25 cellular contexts compared by ENCODE assay signal in the genomic region with DNA sequence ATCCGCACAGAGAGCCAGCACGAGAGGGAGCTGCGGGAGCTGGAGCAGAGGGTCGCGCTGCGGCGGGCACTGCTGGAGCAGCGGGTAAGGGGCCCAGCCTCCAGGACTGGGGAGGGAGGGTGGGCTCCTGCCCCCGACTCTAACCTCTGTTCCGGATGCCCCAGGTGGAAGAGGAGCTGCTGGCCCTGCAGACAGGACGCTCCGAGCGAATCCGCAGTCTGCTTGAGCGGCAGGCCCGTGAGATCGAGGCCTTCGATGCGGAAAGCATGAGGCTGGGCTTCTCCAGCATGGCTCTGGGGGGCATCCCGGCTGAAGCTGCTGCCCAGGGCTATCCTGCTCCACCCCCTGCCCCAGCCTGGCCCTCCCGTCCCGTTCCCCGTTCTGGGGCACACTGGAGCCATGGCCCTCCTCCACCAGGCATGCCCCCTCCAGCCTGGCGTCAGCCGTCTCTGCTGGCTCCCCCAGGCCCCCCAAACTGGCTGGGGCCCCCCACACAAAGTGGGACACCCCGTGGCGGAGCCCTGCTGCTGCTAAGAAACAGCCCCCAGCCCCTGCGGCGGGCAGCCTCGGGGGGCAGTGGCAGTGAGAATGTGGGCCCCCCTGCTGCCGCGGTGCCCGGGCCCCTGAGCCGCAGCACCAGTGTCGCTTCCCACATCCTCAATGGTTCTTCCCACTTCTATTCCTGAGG. TPM values are rescaled to one million over a fixed set of nuclear protein-coding genes. Genes with fewer than 3 reads are reported as not detected.
"Had no signal": no experiment of that assay in that cellular context is flagged by ENCODE, and none has a peak within 500 bp of the region (broad histone marks: within the 10 kb centered on the region; RNA-seq: fewer than 3 reads in every experiment).

No MANE protein-coding gene starts in this region.

- H3K4me3 ChIP-seq: body of pancreas, cardiac muscle cell, heart right ventricle, neural progenitor cell, prostate gland, right atrium auricular region, testis had no signal

- H3K36me3 ChIP-seq: neural progenitor cell had no signal

- DNase-seq: activated CD4-positive, alpha-beta memory T cell treated with anti-CD3 and anti-CD28 coated beads for 36 hours; activated CD4-positive, alpha-beta T cell treated with anti-CD3 and anti-CD28 coated beads for 48 hours; activated effector memory CD4-positive, alpha-beta T cell treated with anti-CD3 and anti-CD28 coated beads, Interleukin-2, amount 50 U/mL, for 16 hours; activated naive CD4-positive, alpha-beta T cell treated with anti-CD3 and anti-CD28 coated beads, Interleukin-2, amount 50 U/mL, for 16 hours; activated naive CD8-positive, alpha-beta T cell treated with anti-CD3 and anti-CD28 coated beads, Interleukin-2, amount 50 U/mL, for 24 hours; activated T-cell treated with anti-CD3 and anti-CD28 coated beads for 4 hours; body of pancreas; effector CD4-positive, alpha-beta T cell; erythroblast; foreskin fibroblast; heart right ventricle; islet precursor cell; left colon; mammary epithelial cell; stimulated activated CD4-positive, alpha-beta T cell treated with anti-CD3 and anti-CD28 coated beads, Interleukin-1b, Interleukin-23, amount 100 ng/mL, for 48 hours; testis; trophoblast cell had no signal

- H3K9me3 Mint-ChIP-seq: activated CD4-positive, alpha-beta memory T cell treated with anti-CD3 and anti-CD28 coated beads for 36 hours; activated naive CD8-positive, alpha-beta T cell treated with anti-CD3 and anti-CD28 coated beads, Interleukin-2, amount 50 U/mL, for 24 hours; dendritic cell treated with granulocyte-macrophage colony-stimulating factor and Interleukin-4, amounts not matched to agents 40 ng/mL and 50 ng/mL, for 4 days; mesothelial cell of epicardium; naive thymus-derived CD8-positive, alpha-beta T cell; neural progenitor cell; stimulated activated memory B cell treated with anti-CD40 and anti-IgM and Interleukin-4, amounts not matched to agents 10 μg/mL and 1 μg/mL and 100 μg/mL, for 72 hours had no signal

- H3K27ac ChIP-seq: body of pancreas, cardiac muscle cell, neural progenitor cell, prostate gland, right atrium auricular region had no signal

- H3K27ac Mint-ChIP-seq: activated CD4-positive, alpha-beta memory T cell treated with anti-CD3 and anti-CD28 coated beads for 36 hours; activated naive CD8-positive, alpha-beta T cell treated with anti-CD3 and anti-CD28 coated beads, Interleukin-2, amount 50 U/mL, for 24 hours; dendritic cell treated with granulocyte-macrophage colony-stimulating factor and Interleukin-4, amounts not matched to agents 40 ng/mL and 50 ng/mL, for 4 days; mesothelial cell of epicardium; neural progenitor cell; stimulated activated memory B cell treated with anti-CD40 and anti-IgM and Interleukin-4, amounts not matched to agents 10 μg/mL and 1 μg/mL and 100 μg/mL, for 72 hours had no signal

- H3K27me3 Mint-ChIP-seq: activated CD4-positive, alpha-beta memory T cell treated with anti-CD3 and anti-CD28 coated beads for 36 hours; activated naive CD8-positive, alpha-beta T cell treated with anti-CD3 and anti-CD28 coated beads, Interleukin-2, amount 50 U/mL, for 24 hours; dendritic cell treated with granulocyte-macrophage colony-stimulating factor and Interleukin-4, amounts not matched to agents 40 ng/mL and 50 ng/mL, for 4 days; naive thymus-derived CD8-positive, alpha-beta T cell; stimulated activated memory B cell treated with anti-CD40 and anti-IgM and Interleukin-4, amounts not matched to agents 10 μg/mL and 1 μg/mL and 100 μg/mL, for 72 hours had no signal

- ATAC-seq: activated naive CD8-positive, alpha-beta T cell treated with anti-CD3 and anti-CD28 coated beads, Interleukin-2, amount 50 U/mL, for 24 hours; body of pancreas; heart right ventricle; left colon; naive thymus-derived CD8-positive, alpha-beta T cell; stimulated activated memory B cell treated with anti-CD40 and anti-IgM and Interleukin-4, amounts not matched to agents 10 μg/mL and 1 μg/mL and 100 μg/mL, for 72 hours had no signal

- H3K9ac ChIP-seq: neural progenitor cell had no signal

- H3K27me3 ChIP-seq: body of pancreas, cardiac muscle cell, heart right ventricle, neural progenitor cell, right atrium auricular region, testis had no signal

- H3K9me3 ChIP-seq: body of pancreas, heart right ventricle, prostate gland, right atrium auricular region, testis had no signal

- H3K4me3 Mint-ChIP-seq: activated CD4-positive, alpha-beta memory T cell treated with anti-CD3 and anti-CD28 coated beads for 36 hours; activated naive CD8-positive, alpha-beta T cell treated with anti-CD3 and anti-CD28 coated beads, Interleukin-2, amount 50 U/mL, for 24 hours; dendritic cell treated with granulocyte-macrophage colony-stimulating factor and Interleukin-4, amounts not matched to agents 40 ng/mL and 50 ng/mL, for 4 days; mesothelial cell of epicardium; naive thymus-derived CD8-positive, alpha-beta T cell; neural progenitor cell; stimulated activated memory B cell treated with anti-CD40 and anti-IgM and Interleukin-4, amounts not matched to agents 10 μg/mL and 1 μg/mL and 100 μg/mL, for 72 hours had no signal

- H2AFZ ChIP-seq: neural progenitor cell had no signal

- H3K4me2 ChIP-seq: neural progenitor cell had no signal

RNA-seq across cellular contexts. Expression of a gene that starts 19.8 kb away (rescaled TPM):
- total RNA-seq: naive thymus-derived CD8-positive, alpha-beta T cell; right atrium auricular region had no signal
- polyA plus RNA-seq: naive thymus-derived CD8-positive, alpha-beta T cell had no signal
